In the genomic region with DNA sequence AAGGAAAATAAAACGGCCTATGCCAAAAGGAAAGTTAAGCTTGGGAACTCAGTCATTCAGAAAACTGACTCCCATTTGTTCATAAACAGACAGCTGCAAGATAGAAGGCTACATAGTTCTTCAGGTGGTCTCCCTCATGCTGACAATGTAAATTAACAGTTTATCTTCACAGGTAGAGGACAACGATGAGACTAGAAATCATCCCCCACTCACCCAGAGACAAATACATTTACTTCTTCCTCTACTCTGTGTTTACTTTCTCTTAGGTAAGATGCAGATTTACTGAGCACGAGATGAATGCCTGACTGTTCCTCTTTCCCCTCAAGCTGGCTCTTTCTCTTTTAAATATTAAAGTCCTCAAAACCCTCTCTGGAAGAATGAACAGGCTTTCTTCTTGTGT, we compare ENCODE assay signal across 24 cellular contexts.
"Had no signal": no experiment of that assay in that cellular context is flagged by ENCODE, and none has a peak within 500 bp of the region (broad histone marks: within the 10 kb centered on the region; RNA-seq: fewer than 3 reads in every experiment).

No MANE protein-coding gene starts in this region.

- H3K4me3 ChIP-seq: MG63 had no signal

- H3K9me3 ChIP-seq: MG63 had no signal

- H3K36me3 ChIP-seq: MG63 had no signal

- H3K4me3 Mint-ChIP-seq: activated B cell treated with CpG ODN at 0.5 μM for 24 hours; activated CD4-positive, alpha-beta T cell treated with anti-CD3 and anti-CD28 coated beads, Interleukin-2, amount 10 ng/mL, durations not matched to agents 24 days and 14 days; activated CD8-positive, alpha-beta memory T cell treated with anti-CD3 and anti-CD28 coated beads, Interleukin-2, amount 10 ng/mL, durations not matched to agents 7 days and 5 days; activated naive CD4-positive, alpha-beta T cell treated with anti-CD3 and anti-CD28 coated beads for 36 hours; activated naive CD8-positive, alpha-beta T cell; activated T-helper 17 cell treated with anti-CD3 and anti-CD28 coated beads, Interleukin-2, amount 50 U/mL, for 72 hours; brain; central memory CD8-positive, alpha-beta T cell; T-helper 1 cell treated with Interleukin-12 subunit alpha and Interleukin-12 subunit beta and Interleukin-4 antibody, amounts not matched to agents 30 μg/mL and 1 μg/mL, for 36 hours had no signal

- H3K27me3 ChIP-seq: MG63 had no signal

- H3K27ac Mint-ChIP-seq: activated B cell treated with CpG ODN at 0.5 μM for 24 hours; activated CD4-positive, alpha-beta T cell treated with anti-CD3 and anti-CD28 coated beads, Interleukin-2, amount 10 ng/mL, durations not matched to agents 24 days and 14 days; activated CD8-positive, alpha-beta memory T cell treated with anti-CD3 and anti-CD28 coated beads, Interleukin-2, amount 10 ng/mL, durations not matched to agents 7 days and 5 days; activated naive CD4-positive, alpha-beta T cell treated with anti-CD3 and anti-CD28 coated beads for 36 hours; activated naive CD8-positive, alpha-beta T cell; activated T-helper 17 cell treated with anti-CD3 and anti-CD28 coated beads, Interleukin-2, amount 50 U/mL, for 72 hours; T-helper 1 cell treated with Interleukin-12 subunit alpha and Interleukin-12 subunit beta and Interleukin-4 antibody, amounts not matched to agents 30 μg/mL and 1 μg/mL, for 36 hours had no signal

- DNase-seq: activated B cell treated with CpG ODN at 0.5 μM for 24 hours; activated CD4-positive, alpha-beta T cell treated with anti-CD3 and anti-CD28 coated beads for 1 hour; activated CD4-positive, alpha-beta T cell treated with anti-CD3 and anti-CD28 coated beads, Interleukin-2, amount 10 ng/mL, durations not matched to agents 24 days and 14 days; activated CD4-positive, alpha-beta T cell treated with anti-CD3 and anti-CD28 coated beads, Interleukin-2, amount 50 U/mL, for 48 hours; activated CD8-positive, alpha-beta memory T cell treated with anti-CD3 and anti-CD28 coated beads, Interleukin-2, amount 10 ng/mL, durations not matched to agents 7 days and 5 days; activated gamma-delta T cell; activated naive CD4-positive, alpha-beta T cell treated with anti-CD3 and anti-CD28 coated beads for 36 hours; activated T-cell treated with anti-CD3 and anti-CD28 coated beads, Interleukin-2, amount 50 U/mL, for 48 hours; amygdala; MG63; MV-4-11; NCI-H1092 treated with DMSO at 0.1 percent for 48 hours; NCI-H1436; NCI-H187; NCI-H2081; NCI-H510A treated with DMSO at 0.1 percent for 48 hours; NCI-H69; PC-3; SHP77 had no signal

- ATAC-seq: activated CD8-positive, alpha-beta memory T cell treated with anti-CD3 and anti-CD28 coated beads, Interleukin-2, amount 10 ng/mL, durations not matched to agents 7 days and 5 days; activated T-helper 17 cell treated with anti-CD3 and anti-CD28 coated beads, Interleukin-2, amount 50 U/mL, for 72 hours; PC-3 had no signal

- H3K27me3 Mint-ChIP-seq: activated B cell treated with CpG ODN at 0.5 μM for 24 hours; activated CD4-positive, alpha-beta T cell treated with anti-CD3 and anti-CD28 coated beads, Interleukin-2, amount 10 ng/mL, durations not matched to agents 24 days and 14 days; activated CD8-positive, alpha-beta memory T cell treated with anti-CD3 and anti-CD28 coated beads, Interleukin-2, amount 10 ng/mL, durations not matched to agents 7 days and 5 days; activated naive CD8-positive, alpha-beta T cell; activated T-helper 17 cell treated with anti-CD3 and anti-CD28 coated beads, Interleukin-2, amount 50 U/mL, for 72 hours; brain; central memory CD8-positive, alpha-beta T cell had no signal

- H3K4me1 Mint-ChIP-seq: activated B cell treated with CpG ODN at 0.5 μM for 24 hours; activated CD4-positive, alpha-beta T cell treated with anti-CD3 and anti-CD28 coated beads, Interleukin-2, amount 10 ng/mL, durations not matched to agents 24 days and 14 days; activated CD8-positive, alpha-beta memory T cell treated with anti-CD3 and anti-CD28 coated beads, Interleukin-2, amount 10 ng/mL, durations not matched to agents 7 days and 5 days; activated T-helper 17 cell treated with anti-CD3 and anti-CD28 coated beads, Interleukin-2, amount 50 U/mL, for 72 hours; brain; central memory CD8-positive, alpha-beta T cell had no signal

- H3K9me3 Mint-ChIP-seq: activated B cell treated with CpG ODN at 0.5 μM for 24 hours; activated CD4-positive, alpha-beta T cell treated with anti-CD3 and anti-CD28 coated beads, Interleukin-2, amount 10 ng/mL, durations not matched to agents 24 days and 14 days; activated naive CD4-positive, alpha-beta T cell treated with anti-CD3 and anti-CD28 coated beads for 36 hours; activated T-helper 17 cell treated with anti-CD3 and anti-CD28 coated beads, Interleukin-2, amount 50 U/mL, for 72 hours; brain; central memory CD8-positive, alpha-beta T cell; T-helper 1 cell treated with Interleukin-12 subunit alpha and Interleukin-12 subunit beta and Interleukin-4 antibody, amounts not matched to agents 30 μg/mL and 1 μg/mL, for 36 hours had no signal
